Comparison of ENCODE assay signal across 21 cellular contexts in the genomic region with DNA sequence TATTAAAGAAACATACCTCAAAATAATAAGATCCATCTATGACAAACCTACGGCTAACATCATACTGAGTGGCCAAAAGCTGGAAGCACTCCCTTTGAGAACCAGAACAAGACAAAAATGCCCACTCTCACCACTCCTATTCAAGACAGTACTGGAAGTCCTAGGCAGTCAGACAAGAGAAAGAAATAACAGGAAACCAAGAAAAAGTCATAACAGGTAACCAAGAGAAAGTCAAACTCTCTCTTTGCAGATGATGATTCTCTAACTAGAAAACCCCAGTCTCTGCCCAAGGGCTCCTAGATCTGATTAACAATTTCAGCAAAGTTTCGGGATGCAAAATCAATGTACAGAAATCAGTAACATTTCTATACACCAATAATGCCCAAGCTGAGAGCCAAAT. TPM values are rescaled to one million over a fixed set of nuclear protein-coding genes. Genes with fewer than 3 reads are reported as not detected.
A peak's percentile ranks its signal among the peaks of the same experiment; 100 is the strongest.
DNase-seq lines count a peak whose midpoint lies in the region; ATAC-seq and TF ChIP-seq lines count a peak whose summit lies in the region.
"Had no signal": no experiment of that assay in that cellular context is flagged by ENCODE, and none has a peak within 500 bp of the region (broad histone marks: within the 10 kb centered on the region; RNA-seq: fewer than 3 reads in every experiment).

No MANE protein-coding gene starts in this region.

- WGBS in aorta, 2 donors = 96% methylated on average over 2 of the region's 2 CpGs

- no TSS peak for BruUV-seq in PC-9 (replicated peaks; lab: Mats Ljungman, UMichigan)

- H3K27me3 Mint-ChIP-seq in activated T-cell treated with anti-CD3 and anti-CD28 coated beads, Interleukin-2, amount 50 U/mL, for 72 hours (ENCODE audit: low read depth) = no peaks in the 10 kb centered on the region
- H3K27me3 Mint-ChIP-seq in activated naive CD8-positive, alpha-beta T cell treated with anti-CD3 and anti-CD28 coated beads for 36 hours = no peaks in the 10 kb centered on the region
- H3K27me3 Mint-ChIP-seq: brain had no signal

- H3K9me3 Mint-ChIP-seq in activated T-cell treated with anti-CD3 and anti-CD28 coated beads, Interleukin-2, amount 50 U/mL, for 72 hours = peaks cover 6 to 9% of the 10 kb centered on the region in 2 donors
- H3K9me3 Mint-ChIP-seq in activated naive CD8-positive, alpha-beta T cell treated with anti-CD3 and anti-CD28 coated beads for 36 hours = peaks cover 28% of the 10 kb centered on the region
- peaks cover 2% of the 10 kb centered on the region for H3K9me3 Mint-ChIP-seq in stimulated activated effector memory CD8-positive, alpha-beta T cell treated with anti-CD3 and anti-CD28 coated beads, Interleukin-12 subunit alpha, Interleukin-12 subunit beta, amount 100 ng/mL, for 72 hours

- 0 out of 2 replicates have a peak overlapping the region, but pooled peaks have one; percentile 0 for H3K4me3 ChIP-seq in Karpas-422 (ENCODE audit: low read length)
- H3K4me3 ChIP-seq in aorta (ENCODE audit: low read length in 2 of 2) = no peak overlapping the region
- no peak overlapping the region for H3K4me3 ChIP-seq in PC-9
- H3K4me3 ChIP-seq: ovary, suprapubic skin had no signal

- H3K9me3 ChIP-seq in Karpas-422 (ENCODE audit: low read length) = no peaks in the 10 kb centered on the region
- no peaks in the 10 kb centered on the region for H3K9me3 ChIP-seq in aorta (ENCODE audit: control insufficient read depth, low read length)
- H3K9me3 ChIP-seq in PC-9 (ENCODE audit: insufficient read depth, low read depth) = peaks cover 8% of the 10 kb centered on the region; the same call in 1 of the 2 replicates
- H3K9me3 ChIP-seq: ovary, suprapubic skin had no signal

- CTCF ChIA-PET in PC-9 (lab: Charles Lee) = no interaction called here

- H3K9me2 ChIP-seq in Karpas-422 (replicated peaks; ENCODE audit: insufficient read depth, low read length) (no peaks in the 10 kb centered on the region), PC-9 (ENCODE audit: insufficient read depth) (no peaks in the 10 kb centered on the region)

- peak overlapping the region; percentile 36 for H3K27ac Mint-ChIP-seq in activated T-cell treated with anti-CD3 and anti-CD28 coated beads, Interleukin-2, amount 50 U/mL, for 72 hours
- peak overlapping the region; percentile 70 for H3K27ac Mint-ChIP-seq in activated naive CD8-positive, alpha-beta T cell treated with anti-CD3 and anti-CD28 coated beads for 36 hours
- peak overlapping the region; percentile 7 for H3K27ac Mint-ChIP-seq in stimulated activated effector memory CD8-positive, alpha-beta T cell treated with anti-CD3 and anti-CD28 coated beads, Interleukin-12 subunit alpha, Interleukin-12 subunit beta, amount 100 ng/mL, for 72 hours

- H3K27me3 ChIP-seq in Karpas-422 (ENCODE audit: low read length) = no peaks in the 10 kb centered on the region
- no peaks in the 10 kb centered on the region for H3K27me3 ChIP-seq in aorta (ENCODE audit: control insufficient read depth in 1 of 2, insufficient read depth in 2 of 2, low read length in 1 of 2)
- no peaks in the 10 kb centered on the region for H3K27me3 ChIP-seq in PC-9 (ENCODE audit: insufficient read depth, low read depth)
- H3K27me3 ChIP-seq: ovary, suprapubic skin had no signal

- peak; percentile 82 to 88 for ATAC-seq in activated T-cell treated with anti-CD3 and anti-CD28 coated beads, Interleukin-2, amount 50 U/mL, for 72 hours (replicated peaks in 1 of 2)
- peak; percentile 91 for ATAC-seq in stimulated activated effector memory CD8-positive, alpha-beta T cell treated with anti-CD3 and anti-CD28 coated beads, Interleukin-12 subunit alpha, Interleukin-12 subunit beta, amount 100 ng/mL, for 72 hours
- no peak for ATAC-seq in aorta (ENCODE audit: low FRiP score)
- no peak for ATAC-seq in HG03139 (IDR thresholded peaks at IDR 0.05; ENCODE audit: unreplicated experiment)
- ATAC-seq: HCT116 had no signal

- POLR2A ChIA-PET in PC-9 (lab: Charles Lee; ENCODE audit: unreplicated experiment) = no interaction called here

- H4K20me1 ChIP-seq in Karpas-422 (ENCODE audit: insufficient read depth, low read depth, low read length) (peaks cover 67% of the 10 kb centered on the region), PC-9 (ENCODE audit: insufficient read depth) (peaks cover 18% of the 10 kb centered on the region)

- peaks cover 92% of the 10 kb centered on the region for H3K4me1 Mint-ChIP-seq in activated T-cell treated with anti-CD3 and anti-CD28 coated beads, Interleukin-2, amount 50 U/mL, for 72 hours (ENCODE audit: low read depth)
- H3K4me1 Mint-ChIP-seq in activated naive CD8-positive, alpha-beta T cell treated with anti-CD3 and anti-CD28 coated beads for 36 hours = peaks cover 84% of the 10 kb centered on the region
- peaks cover 70% of the 10 kb centered on the region for H3K4me1 Mint-ChIP-seq in stimulated activated effector memory CD8-positive, alpha-beta T cell treated with anti-CD3 and anti-CD28 coated beads, Interleukin-12 subunit alpha, Interleukin-12 subunit beta, amount 100 ng/mL, for 72 hours

- H3K36me3 ChIP-seq in Karpas-422 (ENCODE audit: insufficient read depth, low read length) (peaks cover 8% of the 10 kb centered on the region), aorta (ENCODE audit: control insufficient read depth in 1 of 2, insufficient read depth in 2 of 2, low read length in 1 of 2) (no peaks in the 10 kb centered on the region), PC-9 (ENCODE audit: low read depth) (0 out of 2 replicates have a peak, but pooled peaks cover 7% of the 10 kb centered on the region)
- H3K36me3 ChIP-seq: ovary, suprapubic skin had no signal

- H3K36me3 Mint-ChIP-seq in activated T-cell treated with anti-CD3 and anti-CD28 coated beads, Interleukin-2, amount 50 U/mL, for 72 hours (ENCODE audit: insufficient read depth in 2 of 2) = peaks cover 20 to 45% of the 10 kb centered on the region in 2 donors
- peaks cover 79% of the 10 kb centered on the region for H3K36me3 Mint-ChIP-seq in activated naive CD8-positive, alpha-beta T cell treated with anti-CD3 and anti-CD28 coated beads for 36 hours
- H3K36me3 Mint-ChIP-seq in stimulated activated effector memory CD8-positive, alpha-beta T cell treated with anti-CD3 and anti-CD28 coated beads, Interleukin-12 subunit alpha, Interleukin-12 subunit beta, amount 100 ng/mL, for 72 hours = peaks cover 40% of the 10 kb centered on the region

- peak; percentile 29 to 35 for DNase-seq in activated T-cell treated with anti-CD3 and anti-CD28 coated beads, Interleukin-2, amount 50 U/mL, for 72 hours
- no peak for DNase-seq in activated T-cell treated with anti-CD3 and anti-CD28 coated beads, Interleukin-2, amount 50 U/mL, for 48 hours
- DNase-seq in Karpas-422 = peak; percentile 58
- DNase-seq in activated naive CD8-positive, alpha-beta T cell treated with anti-CD3 and anti-CD28 coated beads for 36 hours = no peak
- DNase-seq in stimulated activated effector memory CD8-positive, alpha-beta T cell treated with anti-CD3 and anti-CD28 coated beads, Interleukin-12 subunit alpha, Interleukin-12 subunit beta, amount 100 ng/mL, for 72 hours (ENCODE audit: low spot score in 2 of 2) = no peak
- DNase-seq in aorta = no peak
- DNase-seq in PC-9 = no peak
- DNase-seq: ACHN; activated CD4-positive, alpha-beta T cell treated with anti-CD3 and anti-CD28 coated beads for 48 hours; activated effector memory CD4-positive, alpha-beta T cell treated with anti-CD3 and anti-CD28 coated beads, Interleukin-2, amount 50 U/mL, for 16 hours; dermis blood vessel endothelial cell; DMS79; IMR-90; NCI-H1930; NCI-H446 treated with DMSO at 0.1 percent for 48 hours; ovary; SHP77 treated with DMSO at 0.1 percent for 48 hours had no signal

- H3K4me2 ChIP-seq in Karpas-422 (ENCODE audit: low read depth, low read length, poor library complexity, severe bottlenecking) (peak overlapping the region; percentile 29), PC-9 (no peak overlapping the region)

- H3K4me3 Mint-ChIP-seq in activated T-cell treated with anti-CD3 and anti-CD28 coated beads, Interleukin-2, amount 50 U/mL, for 72 hours = peak overlapping the region; percentile 59 to 61
- H3K4me3 Mint-ChIP-seq in activated naive CD8-positive, alpha-beta T cell treated with anti-CD3 and anti-CD28 coated beads for 36 hours = peak overlapping the region; percentile 26
- peak overlapping the region; percentile 16 for H3K4me3 Mint-ChIP-seq in stimulated activated effector memory CD8-positive, alpha-beta T cell treated with anti-CD3 and anti-CD28 coated beads, Interleukin-12 subunit alpha, Interleukin-12 subunit beta, amount 100 ng/mL, for 72 hours
- H3K4me3 Mint-ChIP-seq: brain had no signal

- H3K79me2 ChIP-seq in Karpas-422 (ENCODE audit: low read length) (peaks cover 100% of the 10 kb centered on the region), PC-9 (ENCODE audit: low read depth) (peaks cover 93% of the 10 kb centered on the region)

- H3F3A ChIP-seq in PC-9 (ENCODE audit: insufficient read depth, low read depth) = no peaks in the 10 kb centered on the region; the same call in 1 of the 2 replicates

- H3K27ac ChIP-seq in Karpas-422 (ENCODE audit: low read length) = peak overlapping the region; percentile 41
- no peak overlapping the region for H3K27ac ChIP-seq in aorta (ENCODE audit: low read depth in 1 of 2, low read length in 2 of 2)
- no peak overlapping the region for H3K27ac ChIP-seq in PC-9
- H3K27ac ChIP-seq: ovary, suprapubic skin had no signal

- intact Hi-C loops in aorta (cut with DNase I) = no loop called here
- intact Hi-C loops in PC-9 (cut with micrococcal nuclease; ENCODE audit: unreplicated experiment) = no loop called here

- H2AFZ ChIP-seq in Karpas-422 (ENCODE audit: low read length) (no peak overlapping the region), PC-9 (no peak overlapping the region)

- H3K4me1 ChIP-seq in Karpas-422 (ENCODE audit: low read length) (peaks cover 78% of the 10 kb centered on the region), aorta (ENCODE audit: control insufficient read depth in 1 of 2, insufficient read depth in 2 of 2, low read length in 2 of 2) (no peaks in the 10 kb centered on the region), PC-9 (replicated peaks; ENCODE audit: insufficient read depth) (no peaks in the 10 kb centered on the region; the same call in 1 of the 2 replicates)

- no peak for TF ChIP-seq CTCF in PC-9 (conservative IDR thresholded peaks at IDR 0.05)

- no peak overlapping the region for H3K9ac ChIP-seq in Karpas-422 (ENCODE audit: low read length)

RNA-seq across cellular contexts. Expression of a gene that starts 35.6 kb away (rescaled TPM):
- 100 to 1,000 TPM; 279 to 347 TPM for total RNA-seq in activated T-cell treated with anti-CD3 and anti-CD28 coated beads, Interleukin-2, amount 50 U/mL, for 72 hours
- total RNA-seq in Karpas-422 (2014; rRNA removed; shearing (Covaris generic); ENCODE audit: low replicate concordance) = 273 and 796 TPM in 2 replicates
- 100 to 1,000 TPM; 299 to 310 TPM for total RNA-seq in activated naive CD8-positive, alpha-beta T cell treated with anti-CD3 and anti-CD28 coated beads for 36 hours
- total RNA-seq in aorta (100 to 1,000 TPM; 106 to 116 TPM), PC-9 (2021) (94.0 and 201 TPM in 2 replicates)
- polyA plus RNA-seq in aorta = 10 to 100 TPM; 42.1 to 52.5 TPM

Comparison
In these comparisons a context has a peak if more than half of its experiments do, and no peak if none do; other contexts are left out.
1. DNase-seq: peak in activated T-cell treated with anti-CD3 and anti-CD28 coated beads, Interleukin-2, amount 50 U/mL, for 72 hours (2 of 2) and Karpas-422 (single experiment); none in activated T-cell treated with anti-CD3 and anti-CD28 coated beads, Interleukin-2, amount 50 U/mL, for 48 hours (0 of 2), activated naive CD8-positive, alpha-beta T cell treated with anti-CD3 and anti-CD28 coated beads for 36 hours (single experiment), stimulated activated effector memory CD8-positive, alpha-beta T cell treated with anti-CD3 and anti-CD28 coated beads, Interleukin-12 subunit alpha, Interleukin-12 subunit beta, amount 100 ng/mL, for 72 hours (0 of 2), aorta (0 of 2) and PC-9 (0 of 2).
2. ATAC-seq: peak in activated T-cell treated with anti-CD3 and anti-CD28 coated beads, Interleukin-2, amount 50 U/mL, for 72 hours (2 of 2) and stimulated activated effector memory CD8-positive, alpha-beta T cell treated with anti-CD3 and anti-CD28 coated beads, Interleukin-12 subunit alpha, Interleukin-12 subunit beta, amount 100 ng/mL, for 72 hours (single experiment); none in aorta (single experiment) and HG03139 (single experiment).
3. H3K27ac Mint-ChIP-seq: peak in every context shown above with its lines; median percentile 70 in activated naive CD8-positive, alpha-beta T cell treated with anti-CD3 and anti-CD28 coated beads for 36 hours; 36 in activated T-cell treated with anti-CD3 and anti-CD28 coated beads, Interleukin-2, amount 50 U/mL, for 72 hours; 7 in stimulated activated effector memory CD8-positive, alpha-beta T cell treated with anti-CD3 and anti-CD28 coated beads, Interleukin-12 subunit alpha, Interleukin-12 subunit beta, amount 100 ng/mL, for 72 hours.
4. Peak in every context shown above with its lines, with median percentiles within 50 percentile points of each other: H3K4me3 Mint-ChIP-seq.